In genomic region chr9:116141864-116142561, GRCh38 we compare ENCODE assay signal across 26 cellular contexts. TPM values are rescaled to one million over a fixed set of nuclear protein-coding genes. Genes with fewer than 3 reads are reported as not detected.
DNase-seq lines count a peak whose midpoint lies in the region; ATAC-seq, FAIRE-seq and TF ChIP-seq lines count a peak whose summit lies in the region.
"Had no signal": no experiment of that assay in that cellular context is flagged by ENCODE, and none has a peak within 500 bp of the region (broad histone marks: within the 10 kb centered on the region; RNA-seq: fewer than 3 reads in every experiment).

No MANE protein-coding gene starts in this region.

- CTCF ChIA-PET in A549 (lab: Yijun Ruan, JAX), result no interaction called here
- CTCF ChIA-PET in PC-3 (lab: Charles Lee), result no interaction called here
- CTCF ChIA-PET in CD4-positive, alpha-beta T cell (lab: Charles Lee), result no interaction called here

- H3K9me3 Mint-ChIP-seq in CD4-positive, alpha-beta T cell, result peaks cover 2% of the 10 kb centered on the region
- H3K9me3 Mint-ChIP-seq: activated CD4-positive, alpha-beta memory T cell treated with anti-CD3 and anti-CD28 coated beads for 36 hours had no signal

- TF ChIP-seq CTCF in A549 (IDR thresholded peaks at IDR 0.05), result no peak
- no peak for TF ChIP-seq CTCF in PC-3 (conservative IDR thresholded peaks at IDR 0.05; ENCODE audit: low read depth, low read length)
- no peak for TF ChIP-seq CTCF in CD4-positive, alpha-beta T cell (IDR thresholded peaks at IDR 0.05)

- TF ChIP-seq POLR2A in A549 (IDR thresholded peaks at IDR 0.05; ENCODE audit: low read length), result no peak

- no peak overlapping the region for H3K4me3 Mint-ChIP-seq in CD4-positive, alpha-beta T cell
- H3K4me3 Mint-ChIP-seq: activated CD4-positive, alpha-beta memory T cell treated with anti-CD3 and anti-CD28 coated beads for 36 hours; stimulated activated memory B cell treated with anti-CD40 and anti-IgM and Interleukin-4, amounts not matched to agents 10 μg/mL and 1 μg/mL and 100 μg/mL, for 72 hours had no signal

- H3K36me3 Mint-ChIP-seq in CD4-positive, alpha-beta T cell (ENCODE audit: low read depth), result no peaks in the 10 kb centered on the region
- H3K36me3 Mint-ChIP-seq: activated CD4-positive, alpha-beta memory T cell treated with anti-CD3 and anti-CD28 coated beads for 36 hours; stimulated activated memory B cell treated with anti-CD40 and anti-IgM and Interleukin-4, amounts not matched to agents 10 μg/mL and 1 μg/mL and 100 μg/mL, for 72 hours had no signal

- H3K27me3 Mint-ChIP-seq in CD4-positive, alpha-beta T cell, result peaks cover 18% of the 10 kb centered on the region

- H3F3A ChIP-seq in PC-3 (ENCODE audit: low read length, unreplicated experiment), result peaks cover 4% of the 10 kb centered on the region

- H3K27ac ChIP-seq in A549, result peak overlapping the region; percentile 18 to 83; a peak in 3 of 6 replicates
- peak overlapping the region; percentile 93 for H3K27ac ChIP-seq in PC-3 (ENCODE audit: low read length)
- H3K27ac ChIP-seq in CD4-positive, alpha-beta T cell (ENCODE audit: low read depth, low read length), result no peak overlapping the region
- H3K27ac ChIP-seq: skin epidermis, thoracic aorta had no signal

- POLR2A ChIA-PET in A549 (lab: Yijun Ruan, JAX), result no interaction called here
- POLR2A ChIA-PET in PC-3 (lab: Charles Lee; ENCODE audit: unreplicated experiment), result no interaction called here
- POLR2A ChIA-PET in CD4-positive, alpha-beta T cell (lab: Charles Lee), result no interaction called here

- WGBS in A549 (ENCODE audit: missing lambda C conversion rate), result 81% methylated on average over 6 of the region's 6 CpGs

- H3K36me3 ChIP-seq in PC-3 (ENCODE audit: low read depth, low read length), result no peaks in the 10 kb centered on the region
- H3K36me3 ChIP-seq: thoracic aorta had no signal

- no peak for TF ChIP-seq EP300 in A549 (IDR thresholded peaks at IDR 0.05)

- H3K9ac ChIP-seq in PC-3 (ENCODE audit: low read length), result no peak overlapping the region

- H3K9me2 ChIP-seq in PC-3 (replicated peaks; ENCODE audit: low read length), result no peaks in the 10 kb centered on the region

- no peaks in the 10 kb centered on the region for H4K20me1 ChIP-seq in PC-3 (ENCODE audit: low read length)

- H3K4me1 Mint-ChIP-seq in CD4-positive, alpha-beta T cell (ENCODE audit: low read depth), result no peaks in the 10 kb centered on the region
- H3K4me1 Mint-ChIP-seq: stimulated activated memory B cell treated with anti-CD40 and anti-IgM and Interleukin-4, amounts not matched to agents 10 μg/mL and 1 μg/mL and 100 μg/mL, for 72 hours had no signal

- peaks cover 25% of the 10 kb centered on the region for H3K4me1 ChIP-seq in A549
- peaks cover 29% of the 10 kb centered on the region for H3K4me1 ChIP-seq in PC-3 (ENCODE audit: insufficient read depth, low read length)

- no TSS peak for BruUV-seq in PC-3 (replicated peaks; lab: Mats Ljungman, UMichigan)

- no peaks in the 10 kb centered on the region for H3K79me2 ChIP-seq in PC-3 (ENCODE audit: low read length)

- FAIRE-seq in A549 (lab: Jason Lieb, UNC), result no peak
- FAIRE-seq: endothelial cell of umbilical vein, GM12891, HTR-8/SVneo, kidney had no signal

- intact Hi-C loops in PC-3 (cut with micrococcal nuclease), result loop anchor here (5.0 kb wide), 1 partner anchor 145 kb away; no protein-coding TSS in a partner anchor
- intact Hi-C loops in CD4-positive, alpha-beta T cell (cut with DNase I, micrococcal nuclease), result no loop called here

- H3K27me3 ChIP-seq in PC-3 (ENCODE audit: low read length), result no peaks in the 10 kb centered on the region
- no peaks in the 10 kb centered on the region for H3K27me3 ChIP-seq in CD4-positive, alpha-beta T cell (ENCODE audit: control insufficient read depth, insufficient read depth, low read length)

- no peak overlapping the region for H2AFZ ChIP-seq in PC-3 (ENCODE audit: low read length)

- TF ChIP-seq RAD21 in A549 (conservative IDR thresholded peaks at IDR 0.05 in 1 of 2, IDR thresholded peaks at IDR 0.05 in 1 of 2), result no peak

- no peak overlapping the region for H3K4me2 ChIP-seq in A549
- H3K4me2 ChIP-seq in PC-3 (ENCODE audit: low read length), result 0 out of 2 replicates have a peak overlapping the region, but pooled peaks have one; percentile 22

- H3K9me3 ChIP-seq in A549 (peaks cover 9% of the 10 kb centered on the region; the same call in 1 of the 3 replicates), PC-3 (ENCODE audit: low read length) (no peaks in the 10 kb centered on the region)
- no peaks in the 10 kb centered on the region for H3K9me3 ChIP-seq in CD4-positive, alpha-beta T cell (ENCODE audit: control insufficient read depth, low read length)
- H3K9me3 ChIP-seq: thoracic aorta had no signal

- no peak overlapping the region for H3K27ac Mint-ChIP-seq in CD4-positive, alpha-beta T cell
- H3K27ac Mint-ChIP-seq: activated CD4-positive, alpha-beta memory T cell treated with anti-CD3 and anti-CD28 coated beads for 36 hours; progenitor cell of endocrine pancreas; stimulated activated memory B cell treated with anti-CD40 and anti-IgM and Interleukin-4, amounts not matched to agents 10 μg/mL and 1 μg/mL and 100 μg/mL, for 72 hours had no signal

- ATAC-seq in A549, result no peak
- no peak for ATAC-seq in PC-3
- peak; percentile 80 for ATAC-seq in esophagus mucosa
- no peak for ATAC-seq in CD4-positive, alpha-beta T cell (ENCODE audit: poor library complexity)
- ATAC-seq: stimulated activated memory B cell treated with anti-CD40 and anti-IgM and Interleukin-4, amounts not matched to agents 10 μg/mL and 1 μg/mL and 100 μg/mL, for 72 hours had no signal

- DNase-seq in A549 (ENCODE audit: low read depth in 1 of 2, low spot score in 1 of 2) (no peak), Daoy (ENCODE audit: low read depth) (peak; percentile 39), PC-3 (peak; percentile 47), NCI-H446 (lab: John Stamatoyannopoulos, UW) (no peak), epidermal melanocyte (ENCODE audit: insufficient read length, low spot score) (no peak)
- no peak for DNase-seq in activated CD8-positive, alpha-beta memory T cell treated with anti-CD3 and anti-CD28 coated beads for 24 hours
- DNase-seq in CD4-positive, alpha-beta T cell, result no peak
- DNase-seq: activated CD4-positive, alpha-beta memory T cell treated with anti-CD3 and anti-CD28 coated beads for 36 hours; activated gamma-delta T cell treated with Interleukin-2 at 50 U/mL for 16 hours; caudate nucleus; dermis blood vessel endothelial cell; Karpas-422; kidney; NCI-H1092 treated with DMSO at 0.1 percent for 48 hours; NCI-H2029 treated with DMSO at 0.1 percent for 48 hours; NCI-H345; stimulated activated CD4-positive, alpha-beta T cell treated with anti-CD3 and anti-CD28 coated beads, Interleukin-1b, Interleukin-23, amount 100 ng/mL, for 48 hours; SW 1271 had no signal

- H3K4me3 ChIP-seq in A549 (no peak overlapping the region), PC-3 (ENCODE audit: low read length) (no peak overlapping the region)
- H3K4me3 ChIP-seq: skin epidermis, thoracic aorta had no signal

TF ChIP-seq in A549, 52 proteins besides CTCF, POLR2A, EP300 and RAD21:
- peak in 1 of 2 experiments; percentile 30; a peak in 1 of 4 replicates for TF ChIP-seq CEBPB (IDR thresholded peaks at IDR 0.05)
- TF ChIP-seq CBX2 (IDR thresholded peaks at IDR 0.05; ENCODE audit: borderline replicate concordance, low read depth), result no peak

RNA-seq across cellular contexts. Expression of gene PAPPA, which starts 11.6 kb away (rescaled TPM):
- polyA plus RNA-seq in A549 (2011; rRNA removed) (127 and 156 TPM in 2 replicates), A549 (2017; fragmentation: RNase III; extraction: RNeasy Plus Mini Kit Qiagen cat#74134 plus additional on column Dnase treatment) (36.8 to 41.2 TPM (median 40.0 TPM) in 3 replicates)
- polyA plus RNA-seq in A549 (2012; cell fraction: cytosol; rRNA removed), result 14.1 and 18.3 TPM in 2 replicates
- polyA plus RNA-seq in A549 (2012; cell fraction: nucleus; rRNA removed), result 35.2 and 39.7 TPM in 2 replicates
- 379 and 415 TPM in 2 replicates for polyA minus RNA-seq in A549 (2011; rRNA and poly(A)+ RNA removed)
- 8.3 and 9.9 TPM in 2 replicates for total RNA-seq in Daoy (2014; rRNA removed; shearing (Covaris generic))
- total RNA-seq in PC-3 (2014; rRNA removed) (not detected in 2 replicates), esophagus mucosa (9.4 TPM)
- total RNA-seq in CD4-positive, alpha-beta T cell, result under 1 TPM in 1 of 2 experiments, not detected in 1; 0.03 TPM
- total RNA-seq: activated CD4-positive, alpha-beta memory T cell treated with anti-CD3 and anti-CD28 coated beads for 36 hours had no signal

Comparison
In these comparisons a context has a peak if more than half of its experiments do, and no peak if none do; other contexts are left out.
1. DNase-seq: peak in Daoy (single experiment) and PC-3 (single experiment); none in A549 (0 of 2), activated CD8-positive, alpha-beta memory T cell treated with anti-CD3 and anti-CD28 coated beads for 24 hours (single experiment), NCI-H446 (0 of 2), epidermal melanocyte (single experiment) and CD4-positive, alpha-beta T cell (0 of 10).